In the genomic region with DNA sequence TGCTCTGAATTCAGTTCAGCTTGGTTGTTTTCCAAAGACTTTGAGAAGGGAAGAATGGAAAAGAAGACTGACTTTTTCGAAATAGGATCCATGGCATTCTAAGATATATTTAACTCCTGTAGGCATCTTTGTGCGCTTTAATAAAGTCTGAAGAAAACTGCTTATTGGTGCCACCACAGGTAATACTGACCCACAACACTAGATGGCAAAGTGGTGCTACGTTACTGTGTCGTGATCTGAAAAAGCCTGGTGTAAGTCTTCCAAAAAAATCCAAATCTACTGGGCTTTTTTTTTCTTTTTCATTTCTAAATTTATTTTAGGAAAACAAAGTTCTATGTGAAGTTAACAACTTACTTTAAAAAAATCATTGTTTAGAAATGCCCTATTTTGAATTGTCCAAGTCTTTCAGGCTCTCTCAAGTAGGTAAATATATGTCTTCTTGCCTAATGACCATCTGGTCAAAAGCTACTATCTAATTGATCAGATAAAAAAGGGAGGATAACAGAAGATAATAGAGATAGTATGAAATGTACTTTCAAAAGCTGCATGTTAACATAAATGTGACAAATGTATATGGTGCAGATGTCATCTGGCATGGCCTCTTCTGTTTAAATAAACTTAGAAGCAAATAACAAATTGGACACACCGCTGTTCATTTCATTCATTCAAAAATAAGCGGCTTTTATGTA, we compare ENCODE assay signal across 9 cellular contexts. TPM values are rescaled to one million over a fixed set of nuclear protein-coding genes. Genes with fewer than 3 reads are reported as not detected.
DNase-seq lines count a peak whose midpoint lies in the region; ATAC-seq and TF ChIP-seq lines count a peak whose summit lies in the region.
"Had no signal": no experiment of that assay in that cellular context is flagged by ENCODE, and none has a peak within 500 bp of the region (broad histone marks: within the 10 kb centered on the region; RNA-seq: fewer than 3 reads in every experiment).

No MANE protein-coding gene starts in this region.

- no peaks in the 10 kb centered on the region for H3K9me3 ChIP-seq in gastroesophageal sphincter

- no peak overlapping the region for H3K27ac Mint-ChIP-seq in CD14-positive monocyte
- H3K27ac Mint-ChIP-seq: IgD-negative memory B cell had no signal

- H3K9me3 Mint-ChIP-seq in CD14-positive monocyte = peaks cover 0 to 6% (median 3%) of the 10 kb centered on the region in 7 donors

- TF ChIP-seq POLR2A in gastroesophageal sphincter (IDR thresholded peaks at IDR 0.05) = no peak

- no peak for TF ChIP-seq EP300 in gastroesophageal sphincter (IDR thresholded peaks at IDR 0.05)

- no peaks in the 10 kb centered on the region for H3K4me1 ChIP-seq in gastroesophageal sphincter

- WGBS in gastroesophageal sphincter (ENCODE audit: low coverage in 1 of 2), 2 donors = 21 to 31% methylated on average over 6 of the region's 6 CpGs

- H3K36me3 Mint-ChIP-seq in CD14-positive monocyte = no peaks in the 10 kb centered on the region
- H3K36me3 Mint-ChIP-seq: IgD-negative memory B cell had no signal

- no peaks in the 10 kb centered on the region for H3K36me3 ChIP-seq in gastroesophageal sphincter

- H3K4me3 ChIP-seq in gastroesophageal sphincter = no peak overlapping the region

- H3K27ac ChIP-seq in gastroesophageal sphincter = no peak overlapping the region

- H3K4me1 Mint-ChIP-seq in CD14-positive monocyte = peaks cover 2% of the 10 kb centered on the region
- H3K4me1 Mint-ChIP-seq: IgD-negative memory B cell had no signal

- no peak overlapping the region for H3K4me3 Mint-ChIP-seq in CD14-positive monocyte
- H3K4me3 Mint-ChIP-seq: IgD-negative memory B cell had no signal

- intact Hi-C loops in CD14-positive monocyte (cut with micrococcal nuclease) = loop anchor here (5.0 to 10.0 kb wide), 2 partner anchors 398 to 401 kb away; no protein-coding TSS in a partner anchor

- no peak for DNase-seq in CD14-positive monocyte (ENCODE audit: low spot score)
- peak; percentile 23 for DNase-seq in NCI-H2196 (lab: John Stamatoyannopoulos, UW; ENCODE audit: unreplicated experiment)
- peak; percentile 20 to 23 for DNase-seq in activated CD4-positive, alpha-beta T cell treated with anti-CD3 and anti-CD28 coated beads, Interleukin-2, amount 50 U/mL, for 48 hours
- peak; percentile 43 for DNase-seq in retina

- peak; percentile 53 for ATAC-seq in GM19351 (IDR thresholded peaks at IDR 0.05; ENCODE audit: unreplicated experiment)
- no peak for ATAC-seq in gastroesophageal sphincter
- no peak for ATAC-seq in GM18502 (IDR thresholded peaks at IDR 0.05; ENCODE audit: poor library complexity, unreplicated experiment)
- ATAC-seq in GM21723 (IDR thresholded peaks at IDR 0.05; ENCODE audit: unreplicated experiment) = no peak

- peaks cover 0 to 3% (median 0%) of the 10 kb centered on the region in 3 donors for H3K27me3 Mint-ChIP-seq in CD14-positive monocyte (ENCODE audit: low read depth in 3 of 3)

- TF ChIP-seq CTCF in CD14-positive monocyte (IDR thresholded peaks at IDR 0.05) (peak; percentile 64), gastroesophageal sphincter (IDR thresholded peaks at IDR 0.05) (peak; percentile 25 to 68 (median 64))

- no peaks in the 10 kb centered on the region for H3K27me3 ChIP-seq in gastroesophageal sphincter

RNA-seq across cellular contexts. Expression of gene MID1IP1, which starts 47.0 kb away (rescaled TPM):
- 10 to 100 TPM; 48.4 to 55.5 TPM for polyA plus RNA-seq in CD14-positive monocyte
- 10 to 100 TPM; 54.0 to 69.2 (median 56.9) TPM for total RNA-seq in gastroesophageal sphincter
